ENCODE assay signal across 24 cellular contexts in the genomic region with DNA sequence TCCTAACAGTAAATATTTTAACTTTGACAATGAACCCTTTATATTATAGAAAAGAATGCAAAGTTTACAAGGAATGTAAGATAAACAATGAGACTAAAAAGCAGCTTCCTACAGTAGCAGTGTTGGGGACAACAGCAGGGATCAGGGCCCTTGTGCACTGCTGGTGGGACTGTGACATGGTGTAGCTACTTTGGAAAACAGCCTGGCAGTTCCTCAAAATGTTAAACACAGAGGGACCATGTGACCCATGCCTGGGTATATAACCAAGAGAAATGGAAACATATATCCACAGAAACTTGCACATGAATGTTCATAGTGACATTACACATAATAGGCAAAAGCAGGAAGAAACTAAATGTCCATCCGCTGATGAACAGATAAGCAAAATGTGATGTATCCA.
"Had no signal": no experiment of that assay in that cellular context is flagged by ENCODE, and none has a peak within 500 bp of the region (broad histone marks: within the 10 kb centered on the region; RNA-seq: fewer than 3 reads in every experiment).

No MANE protein-coding gene starts in this region.

- H3K27ac ChIP-seq: esophagus muscularis mucosa, foreskin keratinocyte, prostate gland, right atrium auricular region, stomach, thyroid gland had no signal

- H3K4me1 ChIP-seq: foreskin keratinocyte, left lung, prostate gland, right atrium auricular region, stomach had no signal

- ATAC-seq: foreskin keratinocyte; heart right ventricle; left cardiac atrium; left lung; naive thymus-derived CD4-positive, alpha-beta T cell; sciatic nerve had no signal

- H3K36me3 ChIP-seq: esophagus muscularis mucosa, heart right ventricle, left lung, prostate gland, right atrium auricular region, stomach, thyroid gland had no signal

- H3K9me3 ChIP-seq: esophagus muscularis mucosa, prostate gland, right atrium auricular region, thyroid gland had no signal

- DNase-seq: cortex of kidney; effector CD8-positive, alpha-beta T cell; foreskin keratinocyte; glutamatergic neuron; heart right ventricle; hippocampal formation; left cardiac atrium; left lung; mesendoderm; midbrain; naive thymus-derived CD4-positive, alpha-beta T cell; nucleus accumbens; stimulated activated CD4-positive, alpha-beta T cell treated with anti-CD3 and anti-CD28 coated beads, Interleukin-12 subunit alpha, Interleukin-12 subunit beta, amount 100 ng/mL, for 4 hours; stimulated activated CD4-positive, alpha-beta T cell treated with anti-CD3 and anti-CD28 coated beads, Interleukin-1b, Interleukin-23, amount 100 ng/mL, for 48 hours; stimulated activated CD4-positive, alpha-beta T cell treated with anti-CD3 and anti-CD28 coated beads, Interleukin-4, amount 100 ng/mL, for 1 hour; stimulated activated CD8-positive, alpha-beta memory T cell treated with anti-CD3 and anti-CD28 coated beads, Interleukin-4, amount 100 ng/mL, for 48 hours; stimulated activated naive CD4-positive, alpha-beta T cell; stomach; thyroid gland had no signal

- H3K27me3 ChIP-seq: esophagus muscularis mucosa, heart right ventricle, left lung, right atrium auricular region, stomach, thyroid gland had no signal

- H3K4me3 ChIP-seq: esophagus muscularis mucosa, heart right ventricle, left lung, prostate gland, right atrium auricular region, smooth muscle cell, stomach, thyroid gland had no signal

- H3K4me2 ChIP-seq: smooth muscle cell had no signal
